Comparison of ENCODE assay signal across 19 cellular contexts in the genomic region with DNA sequence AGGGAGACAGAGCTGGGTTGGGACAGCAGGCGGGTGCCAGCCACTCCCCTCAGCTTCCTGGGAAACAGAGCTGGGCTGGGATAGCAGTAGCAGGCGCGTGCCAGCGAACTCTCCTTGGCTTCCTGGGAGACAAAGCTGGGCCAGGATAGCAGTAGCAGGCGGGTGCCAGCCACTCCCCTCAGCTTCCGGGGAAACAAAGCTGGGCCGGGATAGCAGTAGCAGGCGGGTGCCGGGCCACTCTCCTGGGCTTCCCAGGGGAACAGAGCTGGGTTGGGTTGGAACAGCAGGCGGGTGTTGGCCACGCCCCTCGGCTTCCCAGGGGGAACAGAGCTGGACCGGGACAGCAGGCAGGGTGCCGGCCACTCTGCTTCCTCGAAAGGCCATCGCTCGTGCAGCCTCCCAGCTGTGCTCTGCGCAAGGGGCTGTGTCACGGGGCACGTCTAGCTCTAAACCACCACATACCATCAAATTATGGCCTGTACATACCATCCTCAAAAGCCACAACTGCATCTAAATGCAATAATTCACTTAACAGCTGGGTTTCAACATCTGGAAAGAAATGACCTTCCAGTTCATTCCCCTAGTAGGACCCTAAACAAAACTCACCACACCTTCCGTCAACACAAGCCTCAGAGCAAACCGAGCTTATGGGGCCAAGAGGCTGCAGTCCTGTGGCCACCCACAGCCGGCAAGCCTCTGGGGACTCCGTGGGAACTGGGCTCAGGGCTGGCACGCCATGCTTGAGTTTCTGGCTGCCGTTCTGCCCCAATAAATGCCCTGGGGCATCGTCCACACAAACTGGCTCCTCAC.
DNase-seq lines count a peak whose midpoint lies in the region; ATAC-seq lines count a peak whose summit lies in the region.
"Had no signal": no experiment of that assay in that cellular context is flagged by ENCODE, and none has a peak within 500 bp of the region (broad histone marks: within the 10 kb centered on the region; RNA-seq: fewer than 3 reads in every experiment).

No MANE protein-coding gene starts in this region.

- H3K4me1 Mint-ChIP-seq in stimulated activated effector memory CD8-positive, alpha-beta T cell treated with anti-CD3 and anti-CD28 coated beads, Interleukin-12 subunit alpha, Interleukin-12 subunit beta, amount 100 ng/mL, for 72 hours, result no peaks in the 10 kb centered on the region

- intact Hi-C loops in left colon (cut with DNase I, micrococcal nuclease), result no loop called here

- H3K4me3 Mint-ChIP-seq in stimulated activated effector memory CD8-positive, alpha-beta T cell treated with anti-CD3 and anti-CD28 coated beads, Interleukin-12 subunit alpha, Interleukin-12 subunit beta, amount 100 ng/mL, for 72 hours, result no peak overlapping the region
- H3K4me3 Mint-ChIP-seq: brain had no signal

- peaks cover 58% of the 10 kb centered on the region for H3K36me3 Mint-ChIP-seq in stimulated activated effector memory CD8-positive, alpha-beta T cell treated with anti-CD3 and anti-CD28 coated beads, Interleukin-12 subunit alpha, Interleukin-12 subunit beta, amount 100 ng/mL, for 72 hours

- ATAC-seq in left colon (peak; percentile 95), HG03457 (IDR thresholded peaks at IDR 0.05; ENCODE audit: unreplicated experiment) (no peak), HG02798 (IDR thresholded peaks at IDR 0.05; ENCODE audit: poor library complexity, unreplicated experiment) (no peak)
- ATAC-seq in stimulated activated effector memory CD8-positive, alpha-beta T cell treated with anti-CD3 and anti-CD28 coated beads, Interleukin-12 subunit alpha, Interleukin-12 subunit beta, amount 100 ng/mL, for 72 hours, result no peak
- ATAC-seq: gastroesophageal sphincter had no signal

- peak overlapping the region; percentile 34 for H3K27ac Mint-ChIP-seq in stimulated activated effector memory CD8-positive, alpha-beta T cell treated with anti-CD3 and anti-CD28 coated beads, Interleukin-12 subunit alpha, Interleukin-12 subunit beta, amount 100 ng/mL, for 72 hours

- H3K9me3 Mint-ChIP-seq in stimulated activated effector memory CD8-positive, alpha-beta T cell treated with anti-CD3 and anti-CD28 coated beads, Interleukin-12 subunit alpha, Interleukin-12 subunit beta, amount 100 ng/mL, for 72 hours, result no peaks in the 10 kb centered on the region
- H3K9me3 Mint-ChIP-seq: brain, naive B cell had no signal

- DNase-seq in NCI-H82 (lab: John Stamatoyannopoulos, UW), result peak; percentile 6
- DNase-seq in NCI-H82 treated with DMSO at 0.1 percent for 48 hours (lab: John Stamatoyannopoulos, UW; ENCODE audit: unreplicated experiment), result no peak
- DNase-seq in amygdala (lab: John Stamatoyannopoulos, UW), result peak in 29 of 56 donors; percentile 11 to 71 (median 41)
- peak; percentile 77 to 79 for DNase-seq in left colon
- DNase-seq in stimulated activated effector memory CD8-positive, alpha-beta T cell treated with anti-CD3 and anti-CD28 coated beads, Interleukin-12 subunit alpha, Interleukin-12 subunit beta, amount 100 ng/mL, for 72 hours (ENCODE audit: low spot score in 2 of 2), result no peak
- no peak for DNase-seq in AG08395 (ENCODE audit: low spot score)
- DNase-seq: activated CD4-positive, alpha-beta T cell treated with anti-CD3 and anti-CD28 coated beads, Interleukin-2, amount 50 U/mL, for 1 hour; activated naive CD4-positive, alpha-beta T cell treated with anti-CD3 and anti-CD28 coated beads, Interleukin-2, amount 50 U/mL, for 16 hours; activated T-cell treated with anti-CD3 and anti-CD28 coated beads for 4 hours; dermis blood vessel endothelial cell; DMS53; naive B cell; NCI-H2029 treated with DMSO at 0.1 percent for 48 hours; NCI-H748 treated with DMSO at 0.1 percent for 48 hours; RPMI8226 had no signal

Comparison
In these comparisons a context has a peak if more than half of its experiments do, and no peak if none do; other contexts are left out.
1. DNase-seq: peak in NCI-H82 (single experiment), amygdala (29 of 56) and left colon (2 of 2); none in NCI-H82 treated with DMSO at 0.1 percent for 48 hours (single experiment), stimulated activated effector memory CD8-positive, alpha-beta T cell treated with anti-CD3 and anti-CD28 coated beads, Interleukin-12 subunit alpha, Interleukin-12 subunit beta, amount 100 ng/mL, for 72 hours (0 of 2) and AG08395 (single experiment).